ENCODE assay signal across 16 cellular contexts in genomic region chr2:120401275-120402069, GRCh38. TPM values are rescaled to one million over a fixed set of nuclear protein-coding genes. Genes with fewer than 3 reads are reported as not detected.
"Had no signal": no experiment of that assay in that cellular context is flagged by ENCODE, and none has a peak within 500 bp of the region (broad histone marks: within the 10 kb centered on the region; RNA-seq: fewer than 3 reads in every experiment).

No MANE protein-coding gene starts in this region.

- H3K9me3 ChIP-seq: breast epithelium, esophagus muscularis mucosa, ovary, SJSA1, transverse colon had no signal

- H3K27ac ChIP-seq: breast epithelium, dorsolateral prefrontal cortex, esophagus muscularis mucosa, ovary, SJSA1, transverse colon had no signal

- H3K27me3 Mint-ChIP-seq: activated naive CD8-positive, alpha-beta T cell treated with anti-CD3 and anti-CD28 coated beads for 36 hours had no signal

- FAIRE-seq: small intestine had no signal

- H3K4me1 Mint-ChIP-seq: activated naive CD8-positive, alpha-beta T cell treated with anti-CD3 and anti-CD28 coated beads for 36 hours; immature natural killer cell; natural killer cell; stimulated activated memory B cell treated with anti-CD40 and anti-IgM and Interleukin-4, amounts not matched to agents 10 μg/mL and 1 μg/mL and 100 μg/mL, for 72 hours had no signal

- H3K36me3 ChIP-seq: breast epithelium, esophagus muscularis mucosa, ovary, SJSA1, transverse colon had no signal

- H3K4me3 Mint-ChIP-seq: activated naive CD8-positive, alpha-beta T cell treated with anti-CD3 and anti-CD28 coated beads for 36 hours; activated T-cell treated with anti-CD3 and anti-CD28 coated beads, Interleukin-2, amount 50 U/mL, for 4 hours; immature natural killer cell; natural killer cell; stimulated activated memory B cell treated with anti-CD40 and anti-IgM and Interleukin-4, amounts not matched to agents 10 μg/mL and 1 μg/mL and 100 μg/mL, for 72 hours had no signal

- DNase-seq: activated gamma-delta T cell; activated naive CD8-positive, alpha-beta T cell treated with anti-CD3 and anti-CD28 coated beads for 36 hours; activated T-cell treated with anti-CD3 and anti-CD28 coated beads, Interleukin-2, amount 50 U/mL, for 4 hours; immature natural killer cell; natural killer cell; retina; small intestine; T-helper 9 cell; transverse colon had no signal

- H3K36me3 Mint-ChIP-seq: activated naive CD8-positive, alpha-beta T cell treated with anti-CD3 and anti-CD28 coated beads for 36 hours; immature natural killer cell; natural killer cell; stimulated activated memory B cell treated with anti-CD40 and anti-IgM and Interleukin-4, amounts not matched to agents 10 μg/mL and 1 μg/mL and 100 μg/mL, for 72 hours had no signal

- H3K4me1 ChIP-seq: breast epithelium, esophagus muscularis mucosa, transverse colon had no signal

- H3K27me3 ChIP-seq: breast epithelium, ovary, SJSA1, transverse colon had no signal

- H3K4me3 ChIP-seq: breast epithelium, dorsolateral prefrontal cortex, esophagus muscularis mucosa, ovary, SJSA1, transverse colon had no signal

- H3K9me3 Mint-ChIP-seq: activated naive CD8-positive, alpha-beta T cell treated with anti-CD3 and anti-CD28 coated beads for 36 hours; activated T-cell treated with anti-CD3 and anti-CD28 coated beads, Interleukin-2, amount 50 U/mL, for 4 hours; immature natural killer cell; natural killer cell had no signal

- H3K27ac Mint-ChIP-seq: activated naive CD8-positive, alpha-beta T cell treated with anti-CD3 and anti-CD28 coated beads for 36 hours; immature natural killer cell; natural killer cell; stimulated activated memory B cell treated with anti-CD40 and anti-IgM and Interleukin-4, amounts not matched to agents 10 μg/mL and 1 μg/mL and 100 μg/mL, for 72 hours had no signal

RNA-seq across cellular contexts. Expression of gene INHBB, which starts 55.5 kb away (rescaled TPM):
- total RNA-seq: activated CD8-positive, alpha-beta memory T cell treated with anti-CD3 and anti-CD28 coated beads for 36 hours; activated naive CD8-positive, alpha-beta T cell treated with anti-CD3 and anti-CD28 coated beads for 36 hours had no signal
- polyA plus RNA-seq: immature natural killer cell had no signal
